Comparison of ENCODE assay signal across 25 cellular contexts in genomic region chr1:94218332-94218731, GRCh38. TPM values are rescaled to one million over a fixed set of nuclear protein-coding genes. Genes with fewer than 3 reads are reported as not detected.
DNase-seq lines count a peak whose midpoint lies in the region; ATAC-seq, FAIRE-seq and TF ChIP-seq lines count a peak whose summit lies in the region.
"Had no signal": no experiment of that assay in that cellular context is flagged by ENCODE, and none has a peak within 500 bp of the region (broad histone marks: within the 10 kb centered on the region; RNA-seq: fewer than 3 reads in every experiment).

No MANE protein-coding gene starts in this region.

- FAIRE-seq in G401.6 (lab: Jason Lieb, UNC): peak; percentile 44
- FAIRE-seq: TTC549 had no signal

- in situ Hi-C loops in Panc1 (cut with HindIII; ENCODE audit: low pct_unique_long_range_greater_than_20kb, low sequenced_read_pairs) (no loop called here), KBM-7 (cut with MboI; ENCODE audit: low pct_unique_long_range_greater_than_20kb, low sequenced_read_pairs) (no loop called here)

- ATAC-seq in Panc1 (no peak), GM18870 (IDR thresholded peaks at IDR 0.05; ENCODE audit: unreplicated experiment) (no peak)
- ATAC-seq: activated CD8-positive, alpha-beta T cell treated with anti-CD3 and anti-CD28 coated beads for 36 hours had no signal

- no peaks in the 10 kb centered on the region for H3K27me3 ChIP-seq in Panc1 (ENCODE audit: control insufficient read depth, insufficient read depth, low read length)
- H3K27me3 ChIP-seq: ascending aorta had no signal

- peak overlapping the region; percentile 83 for H3K27ac ChIP-seq in Panc1 (ENCODE audit: low read length)
- H3K27ac ChIP-seq: neutrophil had no signal

- CTCF ChIA-PET in Panc1 (lab: Charles Lee): interaction anchor here (0.6 to 1.1 kb wide), 2 partner anchors 21 to 117 kb away, joined by 3 to 6 read pairs; no protein-coding TSS in a partner anchor

- peaks cover 89% of the 10 kb centered on the region for H3K4me1 ChIP-seq in Panc1 (ENCODE audit: control insufficient read depth, insufficient read depth, low read length)
- H3K4me1 ChIP-seq: ascending aorta had no signal

- DNase-seq in Panc1 (ENCODE audit: low read depth, low spot score): no peak
- peak; percentile 52 for DNase-seq in glomerular endothelial cell (ENCODE audit: extremely low read depth, low read depth, low spot score)
- DNase-seq in pulmonary artery endothelial cell (ENCODE audit: low read depth, low spot score): peak; percentile 52
- no peak for DNase-seq in KBM-7
- DNase-seq in HCEC 1CT: no peak
- no peak for DNase-seq in DMS79 (lab: John Stamatoyannopoulos, UW)
- DNase-seq: activated CD4-positive, CD25-positive, alpha-beta regulatory T cell treated with anti-CD3 and anti-CD28 coated beads, Interleukin-2, amount 50 U/mL, for 72 hours; activated CD8-positive, alpha-beta T cell treated with anti-CD3 and anti-CD28 coated beads for 36 hours; activated naive CD8-positive, alpha-beta T cell treated with anti-CD3 and anti-CD28 coated beads for 36 hours; C1 segment of cervical spinal cord; foreskin melanocyte; IMR-90; islet precursor cell; NCI-H1105; NCI-H2029 treated with DMSO at 0.1 percent for 48 hours; NCI-H2227 treated with DMSO at 0.1 percent for 48 hours; NCI-H774; SIG-M5; T-helper 1 cell had no signal

- POLR2A ChIA-PET in Panc1 (lab: Charles Lee): interaction anchor here (1.1 kb wide), 1 partner anchor 10 kb away, joined by 4 read pairs; no protein-coding TSS in a partner anchor

- intact Hi-C loops in Panc1 (cut with micrococcal nuclease; ENCODE audit: unreplicated experiment): no loop called here

- H3K36me3 ChIP-seq in Panc1 (ENCODE audit: control insufficient read depth, insufficient read depth, low read length): peaks cover 31% of the 10 kb centered on the region
- H3K36me3 ChIP-seq: ascending aorta, neutrophil had no signal

- no peak overlapping the region for H3K4me3 ChIP-seq in Panc1 (ENCODE audit: low read depth in 2 of 2, low read length in 2 of 2)
- H3K4me3 ChIP-seq: ascending aorta, smooth muscle cell had no signal

- H3K9me3 ChIP-seq in Panc1 (ENCODE audit: control insufficient read depth, insufficient read depth, low read depth, low read length): no peaks in the 10 kb centered on the region
- H3K9me3 ChIP-seq: ascending aorta, neutrophil had no signal

- no TSS peak for BruUV-seq in Panc1 (replicated peaks; lab: Mats Ljungman, UMichigan)

- no peak for TF ChIP-seq CTCF in Panc1 (IDR thresholded peaks at IDR 0.05)

RNA-seq across cellular contexts. Expression of gene ARHGAP29, which starts 19.1 kb away (rescaled TPM):
- total RNA-seq in Panc1 (2021; ENCODE audit: unreplicated experiment) (197 TPM), glomerular endothelial cell (208 and 221 TPM in 2 replicates), pulmonary artery endothelial cell (159 and 190 TPM in 2 replicates)
- 64.8 TPM for polyA plus RNA-seq in Panc1 (2012; ENCODE audit: insufficient read length)
- total RNA-seq: activated CD8-positive, alpha-beta T cell treated with anti-CD3 and anti-CD28 coated beads for 36 hours; activated naive CD8-positive, alpha-beta T cell treated with anti-CD3 and anti-CD28 coated beads for 36 hours had no signal

Comparison
In these comparisons a context has a peak if more than half of its experiments do, and no peak if none do; other contexts are left out.
1. DNase-seq: peak in glomerular endothelial cell (single experiment) and pulmonary artery endothelial cell (single experiment); none in Panc1 (single experiment), KBM-7 (single experiment), HCEC 1CT (single experiment) and DMS79 (single experiment).